ENCODE assay signal across 10 cellular contexts in the genomic region with DNA sequence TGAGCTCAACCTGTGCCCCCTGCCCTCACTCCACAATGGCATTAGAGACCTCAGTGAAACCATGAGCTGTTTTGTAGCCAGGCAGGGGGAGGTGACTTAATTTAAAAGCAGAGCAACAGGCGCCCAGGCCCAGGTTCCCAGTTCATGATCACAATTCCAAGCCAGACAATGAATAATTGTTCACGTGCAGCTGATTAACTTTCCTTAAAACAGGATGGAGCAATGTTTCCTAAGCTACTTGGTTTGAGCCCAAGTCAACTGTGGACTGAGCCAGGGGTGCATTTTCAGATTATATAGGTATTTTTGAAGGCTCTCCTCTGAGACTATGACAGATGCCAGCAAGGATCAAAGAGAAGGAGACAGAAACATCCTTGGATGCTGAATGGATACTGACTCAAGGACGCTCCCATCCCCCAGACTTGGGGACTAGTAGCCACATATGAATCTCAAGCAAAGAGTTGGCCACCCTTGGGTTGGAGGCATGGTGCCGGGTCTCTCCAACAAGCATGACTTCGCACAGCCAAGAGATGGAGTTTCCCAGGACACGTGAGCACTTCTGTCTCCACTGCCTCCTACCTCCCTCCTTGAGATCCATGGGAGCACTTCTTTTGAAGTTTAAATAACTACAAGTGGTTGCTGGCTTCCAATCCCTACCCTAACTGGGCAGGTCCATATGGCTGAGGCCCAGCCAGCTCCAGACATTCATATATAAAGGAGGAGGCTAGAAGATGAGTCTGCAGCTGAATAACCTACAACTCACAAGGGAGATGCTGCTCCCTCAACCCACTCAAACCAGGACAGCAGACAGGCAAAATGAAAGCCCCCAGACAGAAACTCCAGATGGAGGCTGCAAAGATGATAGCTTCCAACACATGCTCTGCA. TPM values are rescaled to one million over a fixed set of nuclear protein-coding genes. Genes with fewer than 3 reads are reported as not detected.
A peak's percentile ranks its signal among the peaks of the same experiment; 100 is the strongest.
DNase-seq lines count a peak whose midpoint lies in the region; ATAC-seq and TF ChIP-seq lines count a peak whose summit lies in the region.
"Had no signal": no experiment of that assay in that cellular context is flagged by ENCODE, and none has a peak within 500 bp of the region (broad histone marks: within the 10 kb centered on the region; RNA-seq: fewer than 3 reads in every experiment).

No MANE protein-coding gene starts in this region.

- peaks cover 30% of the 10 kb centered on the region for H3K4me1 ChIP-seq in colonic mucosa

- H3K36me3 Mint-ChIP-seq in stimulated activated naive CD8-positive, alpha-beta T cell treated with anti-CD3 and anti-CD28 coated beads, Interleukin-15, Interleukin-2, amounts not matched to agents 100 ng/mL and 50 ng/mL, for 24 hours (ENCODE audit: low read depth), result peaks cover 37% of the 10 kb centered on the region
- peaks cover 15% of the 10 kb centered on the region for H3K36me3 Mint-ChIP-seq in natural killer cell treated with Interleukin-12 subunit alpha and Interleukin-12 subunit beta and Interleukin-15 and Interleukin-18, amount 100 ng/mL, for 72 hours

- peaks cover 96% of the 10 kb centered on the region for H3K4me1 Mint-ChIP-seq in stimulated activated naive CD8-positive, alpha-beta T cell treated with anti-CD3 and anti-CD28 coated beads, Interleukin-15, Interleukin-2, amounts not matched to agents 100 ng/mL and 50 ng/mL, for 24 hours (ENCODE audit: low read depth)
- peaks cover 99% of the 10 kb centered on the region for H3K4me1 Mint-ChIP-seq in stimulated activated naive CD8-positive, alpha-beta T cell treated with anti-CD3 and anti-CD28 coated beads, Interleukin-15, amount 100 ng/mL, for 72 hours
- peaks cover 86 to 90% of the 10 kb centered on the region in 2 donors for H3K4me1 Mint-ChIP-seq in natural killer cell treated with Interleukin-12 subunit alpha and Interleukin-12 subunit beta and Interleukin-15 and Interleukin-18, amount 100 ng/mL, for 72 hours (ENCODE audit: low read depth in 2 of 2)

- H3K4me3 Mint-ChIP-seq in stimulated activated naive CD8-positive, alpha-beta T cell treated with anti-CD3 and anti-CD28 coated beads, Interleukin-15, Interleukin-2, amounts not matched to agents 100 ng/mL and 50 ng/mL, for 24 hours, result no peak overlapping the region
- no peak overlapping the region for H3K4me3 Mint-ChIP-seq in stimulated activated naive CD8-positive, alpha-beta T cell treated with anti-CD3 and anti-CD28 coated beads, Interleukin-15, amount 100 ng/mL, for 72 hours
- peak overlapping the region; percentile 17 for H3K4me3 Mint-ChIP-seq in natural killer cell treated with Interleukin-12 subunit alpha and Interleukin-12 subunit beta and Interleukin-15 and Interleukin-18, amount 100 ng/mL, for 72 hours

- ATAC-seq in stimulated activated naive CD8-positive, alpha-beta T cell treated with anti-CD3 and anti-CD28 coated beads, Interleukin-15, amount 100 ng/mL, for 72 hours, result no peak
- ATAC-seq in natural killer cell treated with Interleukin-12 subunit alpha and Interleukin-12 subunit beta and Interleukin-15 and Interleukin-18, amount 100 ng/mL, for 72 hours, result no peak

- no peak overlapping the region for H3K4me3 ChIP-seq in colonic mucosa

- no peaks in the 10 kb centered on the region for H3K27me3 Mint-ChIP-seq in stimulated activated naive CD8-positive, alpha-beta T cell treated with anti-CD3 and anti-CD28 coated beads, Interleukin-15, Interleukin-2, amounts not matched to agents 100 ng/mL and 50 ng/mL, for 24 hours
- no peaks in the 10 kb centered on the region for H3K27me3 Mint-ChIP-seq in stimulated activated naive CD8-positive, alpha-beta T cell treated with anti-CD3 and anti-CD28 coated beads, Interleukin-15, amount 100 ng/mL, for 72 hours
- H3K27me3 Mint-ChIP-seq in natural killer cell treated with Interleukin-12 subunit alpha and Interleukin-12 subunit beta and Interleukin-15 and Interleukin-18, amount 100 ng/mL, for 72 hours, result no peaks in the 10 kb centered on the region

- TF ChIP-seq CTCF in colonic mucosa (IDR thresholded peaks at IDR 0.05), result no peak

- H3K9me3 Mint-ChIP-seq in stimulated activated naive CD8-positive, alpha-beta T cell treated with anti-CD3 and anti-CD28 coated beads, Interleukin-15, Interleukin-2, amounts not matched to agents 100 ng/mL and 50 ng/mL, for 24 hours, result no peaks in the 10 kb centered on the region
- no peaks in the 10 kb centered on the region for H3K9me3 Mint-ChIP-seq in stimulated activated naive CD8-positive, alpha-beta T cell treated with anti-CD3 and anti-CD28 coated beads, Interleukin-15, amount 100 ng/mL, for 72 hours
- no peaks in the 10 kb centered on the region for H3K9me3 Mint-ChIP-seq in natural killer cell treated with Interleukin-12 subunit alpha and Interleukin-12 subunit beta and Interleukin-15 and Interleukin-18, amount 100 ng/mL, for 72 hours

- no peaks in the 10 kb centered on the region for H3K27me3 ChIP-seq in colonic mucosa

- H3K9ac ChIP-seq in colonic mucosa (ENCODE audit: low read depth in 2 of 2, low read length in 2 of 2), result peak overlapping the region in 1 of 2 donors; percentile 39

- no peaks in the 10 kb centered on the region for H3K9me3 ChIP-seq in colonic mucosa

- no peak for DNase-seq in stimulated activated naive CD8-positive, alpha-beta T cell treated with anti-CD3 and anti-CD28 coated beads, Interleukin-15, amount 100 ng/mL, for 72 hours
- DNase-seq in colonic mucosa (no peak), islet precursor cell (no peak), AG08395 (ENCODE audit: low spot score) (no peak), cerebellar cortex (ENCODE audit: low spot score) (no peak), NCI-H2107 (lab: John Stamatoyannopoulos, UW) (no peak)
- no peak for DNase-seq in natural killer cell treated with Interleukin-12 subunit alpha and Interleukin-12 subunit beta and Interleukin-15 and Interleukin-18, amount 100 ng/mL, for 72 hours (ENCODE audit: low spot score)
- DNase-seq: activated CD4-positive, CD25-positive, alpha-beta regulatory T cell; NCI-H1092 had no signal

- intact Hi-C loops in colonic mucosa (cut with DNase I), result no loop called here

- peak overlapping the region; percentile 29 for H3K27ac ChIP-seq in colonic mucosa

- H3K27ac Mint-ChIP-seq in stimulated activated naive CD8-positive, alpha-beta T cell treated with anti-CD3 and anti-CD28 coated beads, Interleukin-15, Interleukin-2, amounts not matched to agents 100 ng/mL and 50 ng/mL, for 24 hours, result peak overlapping the region; percentile 55
- H3K27ac Mint-ChIP-seq in stimulated activated naive CD8-positive, alpha-beta T cell treated with anti-CD3 and anti-CD28 coated beads, Interleukin-15, amount 100 ng/mL, for 72 hours, result no peak overlapping the region
- peak overlapping the region; percentile 53 to 67 for H3K27ac Mint-ChIP-seq in natural killer cell treated with Interleukin-12 subunit alpha and Interleukin-12 subunit beta and Interleukin-15 and Interleukin-18, amount 100 ng/mL, for 72 hours

- no peaks in the 10 kb centered on the region for H3K36me3 ChIP-seq in colonic mucosa

RNA-seq across cellular contexts. Expression of a gene that starts 12.7 kb away (rescaled TPM):
- 10 to 100 TPM; 21.2 to 21.6 TPM for total RNA-seq in colonic mucosa
- total RNA-seq in natural killer cell treated with Interleukin-12 subunit alpha and Interleukin-12 subunit beta and Interleukin-15 and Interleukin-18, amount 100 ng/mL, for 72 hours, result 10 to 100 TPM; 49.1 to 85.8 TPM

Comparison
In these comparisons a context has a peak if more than half of its experiments do, and no peak if none do; other contexts are left out.
1. H3K27ac Mint-ChIP-seq: peak in stimulated activated naive CD8-positive, alpha-beta T cell treated with anti-CD3 and anti-CD28 coated beads, Interleukin-15, Interleukin-2, amounts not matched to agents 100 ng/mL and 50 ng/mL, for 24 hours (single experiment) and natural killer cell treated with Interleukin-12 subunit alpha and Interleukin-12 subunit beta and Interleukin-15 and Interleukin-18, amount 100 ng/mL, for 72 hours (2 of 2); none in stimulated activated naive CD8-positive, alpha-beta T cell treated with anti-CD3 and anti-CD28 coated beads, Interleukin-15, amount 100 ng/mL, for 72 hours (0 of 2).